Comparison of ENCODE assay signal across 28 cellular contexts in genomic region chr2:241140445-241140840, GRCh38. TPM values are rescaled to one million over a fixed set of nuclear protein-coding genes. Genes with fewer than 3 reads are reported as not detected.
"Had no signal": no experiment of that assay in that cellular context is flagged by ENCODE, and none has a peak within 500 bp of the region (broad histone marks: within the 10 kb centered on the region; RNA-seq: fewer than 3 reads in every experiment).

No MANE protein-coding gene starts in this region.

- H3K27ac Mint-ChIP-seq: activated CD8-positive, alpha-beta memory T cell treated with anti-CD3 and anti-CD28 coated beads, Interleukin-2, amount 10 ng/mL, durations not matched to agents 7 days and 5 days; activated naive CD8-positive, alpha-beta T cell treated with anti-CD3 and anti-CD28 coated beads, Interleukin-2, amount 50 U/mL, for 24 hours; activated T-cell treated with anti-CD3 and anti-CD28 coated beads, Interleukin-2, amount 50 U/mL, for 24 hours; activated T-helper 1 cell treated with anti-CD3 and anti-CD28 coated beads, Interleukin-12 subunit alpha, Interleukin-12 subunit beta, Interleukin-2, Interleukin-4 antibody, amounts not matched to agents 30 ng/mL and 10 ng/mL and 1 ng/mL, durations not matched to agents 14 hours and 24 hours and 36 hours; T-helper 1 cell treated with Interleukin-12 subunit alpha and Interleukin-12 subunit beta and Interleukin-4 antibody, amounts not matched to agents 30 μg/mL and 1 μg/mL, for 36 hours had no signal

- H3K4me3 Mint-ChIP-seq: activated CD8-positive, alpha-beta memory T cell treated with anti-CD3 and anti-CD28 coated beads, Interleukin-2, amount 10 ng/mL, durations not matched to agents 7 days and 5 days; activated naive CD8-positive, alpha-beta T cell treated with anti-CD3 and anti-CD28 coated beads, Interleukin-2, amount 50 U/mL, for 24 hours; activated T-cell treated with anti-CD3 and anti-CD28 coated beads, Interleukin-2, amount 50 U/mL, for 24 hours; activated T-helper 1 cell treated with anti-CD3 and anti-CD28 coated beads, Interleukin-12 subunit alpha, Interleukin-12 subunit beta, Interleukin-2, Interleukin-4 antibody, amounts not matched to agents 30 ng/mL and 10 ng/mL and 1 ng/mL, durations not matched to agents 14 hours and 24 hours and 36 hours; central memory CD8-positive, alpha-beta T cell; T-helper 1 cell treated with Interleukin-12 subunit alpha and Interleukin-12 subunit beta and Interleukin-4 antibody, amounts not matched to agents 30 μg/mL and 1 μg/mL, for 36 hours had no signal

- H3K36me3 ChIP-seq: ascending aorta had no signal

- H3K27me3 ChIP-seq: ascending aorta, body of pancreas, SJSA1 had no signal

- H3K27me3 Mint-ChIP-seq: activated CD8-positive, alpha-beta memory T cell treated with anti-CD3 and anti-CD28 coated beads, Interleukin-2, amount 10 ng/mL, durations not matched to agents 7 days and 5 days; activated naive CD8-positive, alpha-beta T cell treated with anti-CD3 and anti-CD28 coated beads, Interleukin-2, amount 50 U/mL, for 24 hours; activated T-cell treated with anti-CD3 and anti-CD28 coated beads, Interleukin-2, amount 50 U/mL, for 24 hours; central memory CD8-positive, alpha-beta T cell had no signal

- H3K4me3 ChIP-seq: ascending aorta, body of pancreas, SJSA1 had no signal

- H3K27ac ChIP-seq: ascending aorta, body of pancreas had no signal

- DNase-seq: activated CD4-positive, alpha-beta T cell treated with anti-CD3 and anti-CD28 coated beads for 48 hours; activated CD4-positive, alpha-beta T cell treated with anti-CD3 and anti-CD28 coated beads, Interleukin-2, amount 50 U/mL, for 4 hours; activated CD4-positive, CD25-positive, alpha-beta regulatory T cell treated with anti-CD3 and anti-CD28 coated beads, Interleukin-2, amount 50 U/mL, for 72 hours; activated CD8-positive, alpha-beta memory T cell treated with anti-CD3 and anti-CD28 coated beads, Interleukin-2, amount 10 ng/mL, durations not matched to agents 7 days and 5 days; activated effector memory CD4-positive, alpha-beta T cell treated with anti-CD3 and anti-CD28 coated beads, Interleukin-2, amount 50 U/mL, for 16 hours; activated naive CD4-positive, alpha-beta T cell treated with Interleukin-2 at 50 U/mL for 16 hours; activated naive CD8-positive, alpha-beta T cell treated with anti-CD3 and anti-CD28 coated beads, Interleukin-2, amount 50 U/mL, for 24 hours; activated T-cell treated with anti-CD3 and anti-CD28 coated beads, Interleukin-2, amount 50 U/mL, for 24 hours; amniotic stem cell; body of pancreas; Kasumi-1; KBM-7; NCI-H1048; NCI-H2029 treated with DMSO at 0.1 percent for 48 hours; NCI-H345; NCI-H510A; NCI-H526 treated with DMSO at 0.1 percent for 48 hours; NK-92 treated with Interleukin-12 subunit alpha and Interleukin-12 subunit beta, amount 100 ng/mL, for 24 hours; OCI-M1; Right ventricle myocardium superior; RPMI8226 had no signal

- H3K9me3 Mint-ChIP-seq: activated naive CD4-positive, alpha-beta T cell treated with anti-CD3 and anti-CD28 coated beads, Interleukin-2, amount 50 U/mL, for 72 hours; activated naive CD8-positive, alpha-beta T cell treated with anti-CD3 and anti-CD28 coated beads, Interleukin-2, amount 50 U/mL, for 24 hours; activated T-cell treated with anti-CD3 and anti-CD28 coated beads, Interleukin-2, amount 50 U/mL, for 24 hours; activated T-helper 1 cell treated with anti-CD3 and anti-CD28 coated beads, Interleukin-12 subunit alpha, Interleukin-12 subunit beta, Interleukin-2, Interleukin-4 antibody, amounts not matched to agents 30 ng/mL and 10 ng/mL and 1 ng/mL, durations not matched to agents 14 hours and 24 hours and 36 hours; central memory CD8-positive, alpha-beta T cell; T-helper 1 cell treated with Interleukin-12 subunit alpha and Interleukin-12 subunit beta and Interleukin-4 antibody, amounts not matched to agents 30 μg/mL and 1 μg/mL, for 36 hours had no signal

- H3K9me3 ChIP-seq: ascending aorta, body of pancreas, SJSA1 had no signal

- H3K4me1 ChIP-seq: ascending aorta, body of pancreas had no signal

- ATAC-seq: activated CD8-positive, alpha-beta memory T cell treated with anti-CD3 and anti-CD28 coated beads, Interleukin-2, amount 10 ng/mL, durations not matched to agents 7 days and 5 days; activated naive CD4-positive, alpha-beta T cell treated with anti-CD3 and anti-CD28 coated beads, Interleukin-2, amount 50 U/mL, for 72 hours; activated naive CD8-positive, alpha-beta T cell treated with anti-CD3 and anti-CD28 coated beads, Interleukin-2, amount 50 U/mL, for 24 hours; body of pancreas; Panc1 had no signal

- H3K4me1 Mint-ChIP-seq: activated CD8-positive, alpha-beta memory T cell treated with anti-CD3 and anti-CD28 coated beads, Interleukin-2, amount 10 ng/mL, durations not matched to agents 7 days and 5 days; activated naive CD8-positive, alpha-beta T cell treated with anti-CD3 and anti-CD28 coated beads, Interleukin-2, amount 50 U/mL, for 24 hours had no signal

RNA-seq across cellular contexts. Expression of gene PASK, which starts 8.8 kb away (rescaled TPM):
- total RNA-seq: ascending aorta had no signal
